ENCODE assay signal across 8 cellular contexts in genomic region chr14:105020815-105021655, GRCh38. TPM values are rescaled to one million over a fixed set of nuclear protein-coding genes. Genes with fewer than 3 reads are reported as not detected.
A peak's percentile ranks its signal among the peaks of the same experiment; 100 is the strongest.
DNase-seq lines count a peak whose midpoint lies in the region; ATAC-seq and TF ChIP-seq lines count a peak whose summit lies in the region.

TSS of gene CDCA4 (minus strand) at chr14:105021083. CDS start at chr14:105011929, 9,154 bp downstream.

- peak; percentile 77 to 78 for TF ChIP-seq POLR2A in gastroesophageal sphincter (IDR thresholded peaks at IDR 0.05)

- peak within 1 kb of the TSS; percentile 55 to 85 (median 82) for H3K27ac ChIP-seq in gastroesophageal sphincter
- H3K27ac ChIP-seq in temporal lobe (ENCODE audit: low read depth, low read length) = peak within 1 kb of the TSS; percentile 44

- DNase-seq in GM04503 (ENCODE audit: low read depth) (peak; percentile 61), HFF-Myc (ENCODE audit: extremely low read depth, low read depth) (peak; percentile 76), MV-4-11 (lab: John Stamatoyannopoulos, UW) (peak; percentile 98), SK-N-DZ (ENCODE audit: low spot score) (peak; percentile 83), occipital lobe (lab: John Stamatoyannopoulos, UW) (peak; percentile 98)
- peak; percentile 98 for DNase-seq in activated naive CD4-positive, alpha-beta T cell treated with anti-CD3 and anti-CD28 coated beads for 36 hours

- peak within 1 kb of the TSS; percentile 98 for H3K4me3 Mint-ChIP-seq in activated naive CD4-positive, alpha-beta T cell treated with anti-CD3 and anti-CD28 coated beads for 36 hours

- no peak for TF ChIP-seq EP300 in gastroesophageal sphincter (IDR thresholded peaks at IDR 0.05)

- H3K4me3 ChIP-seq in HFF-Myc (replicated peaks; ENCODE audit: low read depth, low read length) (peak within 1 kb of the TSS; percentile 88), gastroesophageal sphincter (peak within 1 kb of the TSS; percentile 67 to 94)

- peaks cover 38% of the 10 kb centered on the region for H3K36me3 Mint-ChIP-seq in activated naive CD4-positive, alpha-beta T cell treated with anti-CD3 and anti-CD28 coated beads for 36 hours (ENCODE audit: low read depth)

- no peak for TF ChIP-seq CTCF in HFF-Myc (IDR thresholded peaks at IDR 0.05; ENCODE audit: low read depth, low read length, missing control alignments)
- TF ChIP-seq CTCF in gastroesophageal sphincter (IDR thresholded peaks at IDR 0.05) = peak in 3 of 4 experiments; percentile 3 to 44 (median 23)

- WGBS in gastroesophageal sphincter (ENCODE audit: low coverage in 1 of 2), 2 donors = no CpG with 5 or more reads among the region's 115 CpGs

- no peaks in the 10 kb centered on the region for H3K27me3 Mint-ChIP-seq in activated naive CD4-positive, alpha-beta T cell treated with anti-CD3 and anti-CD28 coated beads for 36 hours (ENCODE audit: low read depth)

- peak within 1 kb of the TSS; percentile 87 for H3K27ac Mint-ChIP-seq in activated naive CD4-positive, alpha-beta T cell treated with anti-CD3 and anti-CD28 coated beads for 36 hours

- H3K36me3 ChIP-seq in gastroesophageal sphincter = no peaks in the 10 kb centered on the region

- intact Hi-C loops in activated naive CD4-positive, alpha-beta T cell treated with anti-CD3 and anti-CD28 coated beads for 36 hours (cut with micrococcal nuclease) = loop anchor here (1.0 to 5.0 kb wide), 8 partner anchors 24 to 470 kb away; partner anchors contain the start of genes BRF1, CLBA1, GPR132 and TEDC1

- peaks cover 71% of the 10 kb centered on the region for H3K4me1 Mint-ChIP-seq in activated naive CD4-positive, alpha-beta T cell treated with anti-CD3 and anti-CD28 coated beads for 36 hours (ENCODE audit: low read depth)

- CTCF ChIA-PET in activated naive CD4-positive, alpha-beta T cell treated with anti-CD3 and anti-CD28 coated beads for 36 hours (lab: Charles Lee) = interaction anchor here (1.0 to 1.6 kb wide), 3 partner anchors 24 to 46 kb away, joined by 3 to 14 read pairs (median 4); no protein-coding TSS in a partner anchor

- peak; percentile 96 for ATAC-seq in gastroesophageal sphincter

- H3K9me3 Mint-ChIP-seq in activated naive CD4-positive, alpha-beta T cell treated with anti-CD3 and anti-CD28 coated beads for 36 hours = no peaks in the 10 kb centered on the region

- no peaks in the 10 kb centered on the region for H3K9me3 ChIP-seq in gastroesophageal sphincter

- H3K4me1 ChIP-seq in gastroesophageal sphincter = peaks cover 0 to 39% (median 14%) of the 10 kb centered on the region in 3 donors

- H3K27me3 ChIP-seq in gastroesophageal sphincter = no peaks in the 10 kb centered on the region

RNA-seq across cellular contexts. Expression of gene CDCA4, which starts in this region (rescaled TPM):
- 41.8 and 41.9 TPM in 2 replicates for polyA plus RNA-seq in SK-N-DZ (2014; cell fraction: cytosol; rRNA removed)
- 26.1 and 27.9 TPM in 2 replicates for polyA plus RNA-seq in SK-N-DZ (2014; cell fraction: nucleus; rRNA removed)
- total RNA-seq in activated naive CD4-positive, alpha-beta T cell treated with anti-CD3 and anti-CD28 coated beads for 36 hours = 10 to 100 TPM; 59.6 to 60.4 TPM
- total RNA-seq in gastroesophageal sphincter (1 to 10 TPM; 5.8 to 7.8 (median 6.2) TPM), occipital lobe (11.1 TPM), temporal lobe (5.4 TPM)

Comparison
In these comparisons a context has a peak if more than half of its experiments do, and no peak if none do; other contexts are left out.
1. Peak in every context shown above with its lines: DNase-seq, ATAC-seq, H3K4me3 ChIP-seq and H3K27ac ChIP-seq.